Comparison of ENCODE assay signal across 1 cellular context in genomic region chr20:64079273-64080012, GRCh38.
A peak's percentile ranks its signal among the peaks of the same experiment; 100 is the strongest.
TF ChIP-seq lines count a peak whose summit lies in the region.

Gene RGS19 (minus strand): TSS chr20:64079518. CDS start chr20:64076886, 2,632 bp downstream.

TF ChIP-seq in HEK293, 187 proteins besides CTCF, POLR2A, EP300 and RAD21 (continued from another document):
- TF ChIP-seq ZBTB10 (tag by site-specific recombination; IDR thresholded peaks at IDR 0.05): peak; percentile 90
- TF ChIP-seq ZNF792 (tag by site-specific recombination; IDR thresholded peaks at IDR 0.05): no peak
- no peak for TF ChIP-seq ZNF23 (tag by site-specific recombination; IDR thresholded peaks at IDR 0.05; ENCODE audit: borderline replicate concordance)
- TF ChIP-seq ZNF239 (tag by site-specific recombination; IDR thresholded peaks at IDR 0.05): no peak
- no peak for TF ChIP-seq ZNF830 (tag by site-specific recombination; IDR thresholded peaks at IDR 0.05; ENCODE audit: low read depth)
- TF ChIP-seq ZBTB26 (tag by site-specific recombination; optimal IDR thresholded peaks at IDR 0.05): peak; percentile 71
- no peak for TF ChIP-seq ZFP3 (tag by site-specific recombination; IDR thresholded peaks at IDR 0.05; ENCODE audit: low read depth)
- TF ChIP-seq ZNF610 (tag by site-specific recombination; IDR thresholded peaks at IDR 0.05; ENCODE audit: borderline replicate concordance): no peak
- TF ChIP-seq, protein P1, sequence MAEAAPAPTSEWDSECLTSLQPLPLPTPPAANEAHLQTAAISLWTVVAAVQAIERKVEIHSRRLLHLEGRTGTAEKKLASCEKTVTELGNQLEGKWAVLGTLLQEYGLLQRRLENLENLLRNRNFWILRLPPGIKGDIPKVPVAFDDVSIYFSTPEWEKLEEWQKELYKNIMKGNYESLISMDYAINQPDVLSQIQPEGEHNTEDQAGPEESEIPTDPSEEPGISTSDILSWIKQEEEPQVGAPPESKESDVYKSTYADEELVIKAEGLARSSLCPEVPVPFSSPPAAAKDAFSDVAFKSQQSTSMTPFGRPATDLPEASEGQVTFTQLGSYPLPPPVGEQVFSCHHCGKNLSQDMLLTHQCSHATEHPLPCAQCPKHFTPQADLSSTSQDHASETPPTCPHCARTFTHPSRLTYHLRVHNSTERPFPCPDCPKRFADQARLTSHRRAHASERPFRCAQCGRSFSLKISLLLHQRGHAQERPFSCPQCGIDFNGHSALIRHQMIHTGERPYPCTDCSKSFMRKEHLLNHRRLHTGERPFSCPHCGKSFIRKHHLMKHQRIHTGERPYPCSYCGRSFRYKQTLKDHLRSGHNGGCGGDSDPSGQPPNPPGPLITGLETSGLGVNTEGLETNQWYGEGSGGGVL (tag by site-specific recombination; IDR thresholded peaks at IDR 0.05): peak; percentile 87
- TF ChIP-seq ZNF76 (tag by site-specific recombination; IDR thresholded peaks at IDR 0.05; ENCODE audit: borderline replicate concordance, low read depth): no peak
- TF ChIP-seq, protein P2, sequence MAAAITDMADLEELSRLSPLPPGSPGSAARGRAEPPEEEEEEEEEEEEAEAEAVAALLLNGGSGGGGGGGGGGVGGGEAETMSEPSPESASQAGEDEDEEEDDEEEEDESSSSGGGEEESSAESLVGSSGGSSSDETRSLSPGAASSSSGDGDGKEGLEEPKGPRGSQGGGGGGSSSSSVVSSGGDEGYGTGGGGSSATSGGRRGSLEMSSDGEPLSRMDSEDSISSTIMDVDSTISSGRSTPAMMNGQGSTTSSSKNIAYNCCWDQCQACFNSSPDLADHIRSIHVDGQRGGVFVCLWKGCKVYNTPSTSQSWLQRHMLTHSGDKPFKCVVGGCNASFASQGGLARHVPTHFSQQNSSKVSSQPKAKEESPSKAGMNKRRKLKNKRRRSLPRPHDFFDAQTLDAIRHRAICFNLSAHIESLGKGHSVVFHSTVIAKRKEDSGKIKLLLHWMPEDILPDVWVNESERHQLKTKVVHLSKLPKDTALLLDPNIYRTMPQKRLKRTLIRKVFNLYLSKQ (tag by site-specific recombination; IDR thresholded peaks at IDR 0.05; ENCODE audit: borderline replicate concordance): no peak
- no peak for TF ChIP-seq ZNF791 (tag by site-specific recombination; IDR thresholded peaks at IDR 0.05)
- TF ChIP-seq ZNF488 (tag by site-specific recombination; IDR thresholded peaks at IDR 0.05): no peak
- TF ChIP-seq ZNF707 (tag by site-specific recombination; IDR thresholded peaks at IDR 0.05): no peak
- TF ChIP-seq ZNF473 (tag by site-specific recombination; IDR thresholded peaks at IDR 0.05): no peak
- TF ChIP-seq, protein P3, sequence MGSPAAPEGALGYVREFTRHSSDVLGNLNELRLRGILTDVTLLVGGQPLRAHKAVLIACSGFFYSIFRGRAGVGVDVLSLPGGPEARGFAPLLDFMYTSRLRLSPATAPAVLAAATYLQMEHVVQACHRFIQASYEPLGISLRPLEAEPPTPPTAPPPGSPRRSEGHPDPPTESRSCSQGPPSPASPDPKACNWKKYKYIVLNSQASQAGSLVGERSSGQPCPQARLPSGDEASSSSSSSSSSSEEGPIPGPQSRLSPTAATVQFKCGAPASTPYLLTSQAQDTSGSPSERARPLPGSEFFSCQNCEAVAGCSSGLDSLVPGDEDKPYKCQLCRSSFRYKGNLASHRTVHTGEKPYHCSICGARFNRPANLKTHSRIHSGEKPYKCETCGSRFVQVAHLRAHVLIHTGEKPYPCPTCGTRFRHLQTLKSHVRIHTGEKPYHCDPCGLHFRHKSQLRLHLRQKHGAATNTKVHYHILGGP (tag by site-specific recombination; IDR thresholded peaks at IDR 0.05): no peak
- TF ChIP-seq MEIS1 (CRISPR knock-in tag; IDR thresholded peaks at IDR 0.05; ENCODE audit: borderline replicate concordance): no peak
- no peak for TF ChIP-seq ZNF747 (tag by site-specific recombination; IDR thresholded peaks at IDR 0.05)
- TF ChIP-seq WT1 (tag by site-specific recombination; IDR thresholded peaks at IDR 0.05): no peak
- TF ChIP-seq ZNF624 (tag by site-specific recombination; IDR thresholded peaks at IDR 0.05): no peak
- no peak for TF ChIP-seq ZNF658 (tag by site-specific recombination; IDR thresholded peaks at IDR 0.05)
- TF ChIP-seq MYNN (tag by site-specific recombination; IDR thresholded peaks at IDR 0.05; ENCODE audit: borderline replicate concordance): no peak
- TF ChIP-seq ZNF221 (tag by site-specific recombination; IDR thresholded peaks at IDR 0.05; ENCODE audit: borderline replicate concordance): no peak
- no peak for TF ChIP-seq YY2 (tag by site-specific recombination; IDR thresholded peaks at IDR 0.05)
- TF ChIP-seq ZNF391 (tag by site-specific recombination; IDR thresholded peaks at IDR 0.05; ENCODE audit: borderline replicate concordance, low read depth): no peak
- no peak for TF ChIP-seq ZFP37 (tag by site-specific recombination; IDR thresholded peaks at IDR 0.05)
- no peak for TF ChIP-seq PBX3 (CRISPR knock-in tag; IDR thresholded peaks at IDR 0.05)
- TF ChIP-seq SP3 (tag by site-specific recombination; IDR thresholded peaks at IDR 0.05): peak; percentile 93
- no peak for TF ChIP-seq ZNF350 (tag by site-specific recombination; IDR thresholded peaks at IDR 0.05)
- no peak for TF ChIP-seq ZBTB49 (tag by site-specific recombination; IDR thresholded peaks at IDR 0.05; ENCODE audit: low read depth)
- no peak for TF ChIP-seq ZNF704 (tag by site-specific recombination; IDR thresholded peaks at IDR 0.05)
- peak; percentile 66; the same call in 1 of the 2 replicates for TF ChIP-seq ZNF561 (tag by site-specific recombination; IDR thresholded peaks at IDR 0.05; ENCODE audit: borderline replicate concordance)
- no peak for TF ChIP-seq ZNF211 (tag by site-specific recombination; IDR thresholded peaks at IDR 0.05; ENCODE audit: low read depth)
- TF ChIP-seq ZNF394 (tag by site-specific recombination; IDR thresholded peaks at IDR 0.05; ENCODE audit: borderline replicate concordance): no peak
TF ChIP-seq in HEK293: peak in this region for 35.
